ENCODE assay signal across 7 cellular contexts in genomic region chr14:105765072-105765825, GRCh38.
DNase-seq lines count a peak whose midpoint lies in the region; ATAC-seq and TF ChIP-seq lines count a peak whose summit lies in the region.
"Not testable (repeated sequence)": the region's sequence is repeated elsewhere in the genome, so short reads cannot be mapped to it uniquely, and the experiment has no call there.

No MANE protein-coding gene starts in this region.

- H3K9me2 ChIP-seq in SK-N-SH = not testable (repeated sequence)

- not testable (repeated sequence) for TF ChIP-seq POLR2A in spleen (IDR thresholded peaks at IDR 0.05)

- intact Hi-C loops in Right ventricle myocardium superior (cut with DNase I); spleen (cut with DNase I; ENCODE audit: low total_unique reads): not testable (repeated sequence)

- POLR2A ChIA-PET in SK-N-SH (lab: Yijun Ruan, JAX) = not testable (repeated sequence)

- H3K4me1 ChIP-seq in SK-N-SH (ENCODE audit: control insufficient read depth in 1 of 2, insufficient read depth in 2 of 2, low read depth in 1 of 2, low read length in 1 of 2); osteoblast (ENCODE audit: insufficient read depth, low read length); spleen: not testable (repeated sequence)

- H3K4me2 ChIP-seq in SK-N-SH; osteoblast (ENCODE audit: insufficient read depth, low read length): not testable (repeated sequence)

- not testable (repeated sequence) for H2AFZ ChIP-seq in SK-N-SH (ENCODE audit: low read depth); osteoblast (ENCODE audit: low read length)

- CTCF ChIA-PET in SK-N-SH (lab: Yijun Ruan, JAX) = not testable (repeated sequence)

- ATAC-seq in Right ventricle myocardium superior (ENCODE audit: poor library complexity) = not testable (repeated sequence)
- ATAC-seq in left lobe of liver = peak; percentile 32

- H3K79me2 ChIP-seq in SK-N-SH (ENCODE audit: insufficient read depth); osteoblast (ENCODE audit: insufficient read depth, low read length): not testable (repeated sequence)

- WGBS in SK-N-SH (ENCODE audit: low lambda C conversion rate) = no CpG with 5 or more reads among the region's 23 CpGs
- WGBS in spleen, 5 donors = 81 to 92% (median 85%) methylated on average over 10 to 13 of the region's 23 CpGs; no CpG with 5 or more reads in 1 of the 5 donors

- not testable (repeated sequence) for H3K4me3 ChIP-seq in GM12865 (ENCODE audit: low read depth, low read length); SK-N-SH (ENCODE audit: low read depth in 2 of 2, low read length in 1 of 2); osteoblast (ENCODE audit: insufficient read depth, low read length); spleen

- not testable (repeated sequence) for H3K9ac ChIP-seq in SK-N-SH

- H3F3A ChIP-seq in SK-N-SH (replicated peaks; ENCODE audit: insufficient read depth) = not testable (repeated sequence)

- H3K27me3 ChIP-seq in SK-N-SH (ENCODE audit: insufficient read depth); osteoblast (ENCODE audit: insufficient read depth, low read length); spleen (replicated peaks in 1 of 7): not testable (repeated sequence)

- not testable (repeated sequence) for TF ChIP-seq CTCF in GM12865 (IDR thresholded peaks at IDR 0.05; ENCODE audit: insufficient read depth, low read depth, low read length, missing control alignments); SK-N-SH (IDR thresholded peaks at IDR 0.05); osteoblast (IDR thresholded peaks at IDR 0.05; ENCODE audit: extremely low read depth, low read depth, low read length); spleen (IDR thresholded peaks at IDR 0.05 in 8 of 11, conservative IDR thresholded peaks at IDR 0.05 in 3 of 11)

- DNase-seq in D341Med (ENCODE audit: low spot score) = peak; percentile 6
- peak; percentile 0 for DNase-seq in GM12865 (ENCODE audit: low read depth)
- DNase-seq in SK-N-SH = peak; percentile 48
- DNase-seq in Right ventricle myocardium superior = peak; percentile 66
- peak; percentile 90 for DNase-seq in left lobe of liver (ENCODE audit: low spot score)
- peak; percentile 46 for DNase-seq in osteoblast (ENCODE audit: insufficient read length, low spot score, missing footprints)
- DNase-seq in spleen = peak; percentile 71

- not testable (repeated sequence) for H3K36me3 ChIP-seq in SK-N-SH (replicated peaks in 1 of 2; ENCODE audit: control insufficient read depth in 1 of 2, insufficient read depth in 2 of 2, low read length in 1 of 2); osteoblast (ENCODE audit: insufficient read depth, low read length); spleen

- H4K20me1 ChIP-seq in SK-N-SH (ENCODE audit: insufficient read depth); osteoblast (ENCODE audit: insufficient read depth, low read length): not testable (repeated sequence)

- not testable (repeated sequence) for H3K9me3 ChIP-seq in SK-N-SH; osteoblast (ENCODE audit: low read depth, low read length); spleen

- TF ChIP-seq RAD21 in SK-N-SH (IDR thresholded peaks at IDR 0.05; ENCODE audit: low read length) = not testable (repeated sequence)

- TF ChIP-seq EP300 in SK-N-SH (IDR thresholded peaks at IDR 0.05; ENCODE audit: borderline replicate concordance in 1 of 2, low read depth in 1 of 2, low read length in 1 of 2) = not testable (repeated sequence)

- H3K27ac ChIP-seq in SK-N-SH (ENCODE audit: low read depth in 2 of 2, low read length in 1 of 2) = peak overlapping the region in 1 of 2 experiments; percentile 28; a peak in 1 of 4 replicates
- H3K27ac ChIP-seq in osteoblast (ENCODE audit: low read depth, low read length); spleen: not testable (repeated sequence)

Comparison
In these comparisons a context has a peak if more than half of its experiments do, and no peak if none do; other contexts are left out.
1. DNase-seq: peak in every context shown above with its lines; median percentile 90 in left lobe of liver; 71 in spleen; 66 in Right ventricle myocardium superior; 48 in SK-N-SH; 46 in osteoblast; 6 in D341Med; 0 in GM12865.